ENCODE assay signal across 17 cellular contexts in genomic region chr16:88692861-88693260, GRCh38. TPM values are rescaled to one million over a fixed set of nuclear protein-coding genes. Genes with fewer than 3 reads are reported as not detected.
DNase-seq lines count a peak whose midpoint lies in the region; ATAC-seq and TF ChIP-seq lines count a peak whose summit lies in the region.
"Had no signal": no experiment of that assay in that cellular context is flagged by ENCODE, and none has a peak within 500 bp of the region (broad histone marks: within the 10 kb centered on the region; RNA-seq: fewer than 3 reads in every experiment).

No MANE protein-coding gene starts in this region.

- peaks cover 45% of the 10 kb centered on the region for H3K4me1 ChIP-seq in CD8-positive, alpha-beta T cell (ENCODE audit: insufficient read depth, low read length)
- H3K4me1 ChIP-seq in neural progenitor cell, result peaks cover 3% of the 10 kb centered on the region
- no peaks in the 10 kb centered on the region for H3K4me1 ChIP-seq in foreskin keratinocyte

- DNase-seq in activated naive CD4-positive, alpha-beta T cell (lab: John Stamatoyannopoulos, UW), result no peak
- no peak for DNase-seq in CD8-positive, alpha-beta T cell
- peak; percentile 23 for DNase-seq in activated CD4-positive, alpha-beta memory T cell treated with anti-CD3 and anti-CD28 coated beads for 36 hours
- DNase-seq in neural progenitor cell (ENCODE audit: low spot score) (no peak), mesothelial cell of epicardium (ENCODE audit: low spot score in 2 of 2, unreplicated experiment in 2 of 2) (no peak), foreskin keratinocyte (no peak)
- DNase-seq in activated CD4-positive, CD25-positive, alpha-beta regulatory T cell (lab: John Stamatoyannopoulos, UW), result no peak
- DNase-seq: DMS53, H9, KG1, NCI-H1105, NCI-H187, NCI-H446, PC-3 had no signal

- H3F3A ChIP-seq in neural progenitor cell (ENCODE audit: low read depth), result no peaks in the 10 kb centered on the region

- CTCF ChIA-PET in CD8-positive, alpha-beta T cell (lab: Charles Lee), result interaction anchor here (0.9 kb wide), 1 partner anchor 130 kb away, joined by 3 read pairs; no protein-coding TSS in a partner anchor
- CTCF ChIA-PET in activated CD4-positive, alpha-beta memory T cell treated with anti-CD3 and anti-CD28 coated beads for 36 hours (lab: Charles Lee), result interaction anchor here (1.3 kb wide), 1 partner anchor 45 kb away, joined by 5 read pairs; no protein-coding TSS in a partner anchor

- H4K20me1 ChIP-seq in neural progenitor cell (ENCODE audit: low read depth), result no peaks in the 10 kb centered on the region

- peaks cover 53% of the 10 kb centered on the region for H3K4me1 Mint-ChIP-seq in activated naive CD4-positive, alpha-beta T cell treated with anti-CD3 and anti-CD28 coated beads, Interleukin-2, amount 50 U/mL, for 24 hours
- peaks cover 51% of the 10 kb centered on the region for H3K4me1 Mint-ChIP-seq in CD8-positive, alpha-beta T cell (ENCODE audit: low read depth)
- H3K4me1 Mint-ChIP-seq in activated CD4-positive, alpha-beta memory T cell treated with anti-CD3 and anti-CD28 coated beads for 36 hours (ENCODE audit: low read depth), result peaks cover 31% of the 10 kb centered on the region
- H3K4me1 Mint-ChIP-seq in neural progenitor cell, result no peaks in the 10 kb centered on the region
- H3K4me1 Mint-ChIP-seq in mesothelial cell of epicardium, result peaks cover 5% of the 10 kb centered on the region

- H3K27ac Mint-ChIP-seq in activated naive CD4-positive, alpha-beta T cell treated with anti-CD3 and anti-CD28 coated beads, Interleukin-2, amount 50 U/mL, for 24 hours, result peak overlapping the region; percentile 55
- peak overlapping the region; percentile 49 for H3K27ac Mint-ChIP-seq in CD8-positive, alpha-beta T cell
- H3K27ac Mint-ChIP-seq in activated CD4-positive, alpha-beta memory T cell treated with anti-CD3 and anti-CD28 coated beads for 36 hours, result peak overlapping the region; percentile 46
- no peak overlapping the region for H3K27ac Mint-ChIP-seq in neural progenitor cell
- H3K27ac Mint-ChIP-seq in mesothelial cell of epicardium, result no peak overlapping the region
- H3K27ac Mint-ChIP-seq: H9 had no signal

- no peaks in the 10 kb centered on the region for H3K36me3 Mint-ChIP-seq in activated naive CD4-positive, alpha-beta T cell treated with anti-CD3 and anti-CD28 coated beads, Interleukin-2, amount 50 U/mL, for 24 hours
- H3K36me3 Mint-ChIP-seq in CD8-positive, alpha-beta T cell, result peaks cover 20% of the 10 kb centered on the region
- H3K36me3 Mint-ChIP-seq in activated CD4-positive, alpha-beta memory T cell treated with anti-CD3 and anti-CD28 coated beads for 36 hours, result peaks cover 6% of the 10 kb centered on the region
- H3K36me3 Mint-ChIP-seq in neural progenitor cell (no peaks in the 10 kb centered on the region), mesothelial cell of epicardium (no peaks in the 10 kb centered on the region)

- H3K27me3 ChIP-seq in CD8-positive, alpha-beta T cell (ENCODE audit: insufficient read depth, low read length), result no peaks in the 10 kb centered on the region
- H3K27me3 ChIP-seq in neural progenitor cell (peaks cover 16% of the 10 kb centered on the region), foreskin keratinocyte (peaks cover 57% of the 10 kb centered on the region)

- H3K9me3 ChIP-seq in CD8-positive, alpha-beta T cell (ENCODE audit: low read length), result no peaks in the 10 kb centered on the region
- H3K9me3 ChIP-seq in neural progenitor cell (ENCODE audit: low read depth), result no peaks in the 10 kb centered on the region

- POLR2A ChIA-PET in CD8-positive, alpha-beta T cell (lab: Charles Lee), result interaction anchor here (1.3 kb wide), 1 partner anchor 122 kb away, joined by 3 read pairs; the partner anchor contains the start of gene ZC3H18
- POLR2A ChIA-PET in activated CD4-positive, alpha-beta memory T cell treated with anti-CD3 and anti-CD28 coated beads for 36 hours (lab: Charles Lee), result interaction anchor here (1.4 to 1.6 kb wide), 2 partner anchors 9 to 11 kb away, joined by 4 to 6 read pairs; no protein-coding TSS in a partner anchor

- H3K9me3 Mint-ChIP-seq in activated naive CD4-positive, alpha-beta T cell treated with anti-CD3 and anti-CD28 coated beads, Interleukin-2, amount 50 U/mL, for 24 hours, result no peaks in the 10 kb centered on the region
- no peaks in the 10 kb centered on the region for H3K9me3 Mint-ChIP-seq in CD8-positive, alpha-beta T cell
- no peaks in the 10 kb centered on the region for H3K9me3 Mint-ChIP-seq in activated CD4-positive, alpha-beta memory T cell treated with anti-CD3 and anti-CD28 coated beads for 36 hours
- H3K9me3 Mint-ChIP-seq in neural progenitor cell, result no peaks in the 10 kb centered on the region
- no peaks in the 10 kb centered on the region for H3K9me3 Mint-ChIP-seq in mesothelial cell of epicardium
- H3K9me3 Mint-ChIP-seq: H9 had no signal

- no peaks in the 10 kb centered on the region for H3K27me3 Mint-ChIP-seq in activated naive CD4-positive, alpha-beta T cell treated with anti-CD3 and anti-CD28 coated beads, Interleukin-2, amount 50 U/mL, for 24 hours
- no peaks in the 10 kb centered on the region for H3K27me3 Mint-ChIP-seq in CD8-positive, alpha-beta T cell (ENCODE audit: low read depth)
- H3K27me3 Mint-ChIP-seq in activated CD4-positive, alpha-beta memory T cell treated with anti-CD3 and anti-CD28 coated beads for 36 hours, result no peaks in the 10 kb centered on the region
- peaks cover 14% of the 10 kb centered on the region for H3K27me3 Mint-ChIP-seq in neural progenitor cell (ENCODE audit: insufficient read depth, low read depth)
- peaks cover 29% of the 10 kb centered on the region for H3K27me3 Mint-ChIP-seq in mesothelial cell of epicardium (ENCODE audit: low read depth)

- no peaks in the 10 kb centered on the region for H3K79me2 ChIP-seq in neural progenitor cell (ENCODE audit: low read depth)

- H3K27ac ChIP-seq in CD8-positive, alpha-beta T cell (ENCODE audit: low read depth, low read length), result no peak overlapping the region
- H3K27ac ChIP-seq in neural progenitor cell, result no peak overlapping the region
- no peak overlapping the region for H3K27ac ChIP-seq in foreskin keratinocyte

- TF ChIP-seq CTCF in CD8-positive, alpha-beta T cell (IDR thresholded peaks at IDR 0.05), result no peak
- TF ChIP-seq CTCF in neural progenitor cell (IDR thresholded peaks at IDR 0.05) (no peak), mesothelial cell of epicardium (IDR thresholded peaks at IDR 0.05; ENCODE audit: unreplicated experiment) (no peak), foreskin keratinocyte (conservative IDR thresholded peaks at IDR 0.05) (no peak)

- H3K4me2 ChIP-seq in neural progenitor cell, result no peak overlapping the region

- peak overlapping the region; percentile 39 for H3K4me3 Mint-ChIP-seq in activated naive CD4-positive, alpha-beta T cell treated with anti-CD3 and anti-CD28 coated beads, Interleukin-2, amount 50 U/mL, for 24 hours
- H3K4me3 Mint-ChIP-seq in CD8-positive, alpha-beta T cell, result peak overlapping the region; percentile 18
- no peak overlapping the region for H3K4me3 Mint-ChIP-seq in activated CD4-positive, alpha-beta memory T cell treated with anti-CD3 and anti-CD28 coated beads for 36 hours
- H3K4me3 Mint-ChIP-seq in neural progenitor cell (no peak overlapping the region), mesothelial cell of epicardium (no peak overlapping the region)
- H3K4me3 Mint-ChIP-seq: H9 had no signal

- H3K9ac ChIP-seq in neural progenitor cell, result peak overlapping the region; percentile 9

- peaks cover 15% of the 10 kb centered on the region for H3K36me3 ChIP-seq in CD8-positive, alpha-beta T cell (ENCODE audit: insufficient read depth, low read length)
- no peaks in the 10 kb centered on the region for H3K36me3 ChIP-seq in neural progenitor cell

- no peak for ATAC-seq in CD8-positive, alpha-beta T cell
- no peak for ATAC-seq in foreskin keratinocyte
- ATAC-seq: PC-3 had no signal

- H3K4me3 ChIP-seq in CD8-positive, alpha-beta T cell (ENCODE audit: low read depth, low read length), result no peak overlapping the region
- H3K4me3 ChIP-seq in neural progenitor cell, result no peak overlapping the region

- intact Hi-C loops in CD8-positive, alpha-beta T cell (cut with DNase I, micrococcal nuclease), result no loop called here
- intact Hi-C loops in activated CD4-positive, alpha-beta memory T cell treated with anti-CD3 and anti-CD28 coated beads for 36 hours (cut with micrococcal nuclease), result no loop called here

- H2AFZ ChIP-seq in neural progenitor cell (replicated peaks), result no peak overlapping the region

RNA-seq across cellular contexts. Expression of gene SNAI3, which starts 6.6 kb away (rescaled TPM):
- total RNA-seq in CD8-positive, alpha-beta T cell, result 1 to 10 TPM; 3.1 to 3.4 TPM
- 1 to 10 TPM; 5.5 to 5.8 TPM for total RNA-seq in activated CD4-positive, alpha-beta memory T cell treated with anti-CD3 and anti-CD28 coated beads for 36 hours
- total RNA-seq in neural progenitor cell (ENCODE audit: low replicate concordance) (0.71 TPM in 1 of 2 replicates, not detected in the other), mesothelial cell of epicardium (0.29 to 0.69 TPM (median 0.43 TPM) in 3 replicates), foreskin keratinocyte (not detected in 2 replicates)
- polyA plus RNA-seq in foreskin keratinocyte, result 0.06 and 0.09 TPM in 2 replicates
- total RNA-seq: MCF 10A had no signal
- polyA plus RNA-seq: BJ had no signal

RNA-seq across cellular contexts. Expression of gene RNF166, which starts 13.3 kb away (rescaled TPM):
- 100 to 1,000 TPM; 371 to 406 TPM for total RNA-seq in CD8-positive, alpha-beta T cell
- total RNA-seq in activated CD4-positive, alpha-beta memory T cell treated with anti-CD3 and anti-CD28 coated beads for 36 hours, result 10 to 100 TPM; 46.4 to 55.6 TPM
- total RNA-seq in neural progenitor cell (ENCODE audit: low replicate concordance) (11.1 and 30.1 TPM in 2 replicates), mesothelial cell of epicardium (20.9 to 22.9 TPM (median 21.4 TPM) in 3 replicates), foreskin keratinocyte (7.6 and 7.8 TPM in 2 replicates)
- polyA plus RNA-seq in foreskin keratinocyte, result 7.8 and 8.1 TPM in 2 replicates

RNA-seq across cellular contexts. Expression of gene CTU2, which starts 13.4 kb away (rescaled TPM):
- 10 to 100 TPM; 59.5 to 60.4 TPM for total RNA-seq in CD8-positive, alpha-beta T cell
- total RNA-seq in activated CD4-positive, alpha-beta memory T cell treated with anti-CD3 and anti-CD28 coated beads for 36 hours, result 10 to 100 TPM; 38.0 to 41.6 TPM
- 4.7 and 11.0 TPM in 2 replicates for total RNA-seq in neural progenitor cell (ENCODE audit: low replicate concordance)
- 22.2 to 28.2 TPM (median 22.2 TPM) in 3 replicates for total RNA-seq in mesothelial cell of epicardium
- total RNA-seq in foreskin keratinocyte, result 16.6 and 26.3 TPM in 2 replicates
- polyA plus RNA-seq in foreskin keratinocyte, result 23.3 and 26.3 TPM in 2 replicates

RNA-seq across cellular contexts. Expression of gene MVD, which starts 30.0 kb away (rescaled TPM):
- total RNA-seq in CD8-positive, alpha-beta T cell, result 100 to 1,000 TPM; 118 to 124 TPM
- 100 to 1,000 TPM; 111 to 113 TPM for total RNA-seq in activated CD4-positive, alpha-beta memory T cell treated with anti-CD3 and anti-CD28 coated beads for 36 hours
- 12.7 and 53.7 TPM in 2 replicates for total RNA-seq in neural progenitor cell (ENCODE audit: low replicate concordance)
- 59.5 to 67.2 TPM (median 64.0 TPM) in 3 replicates for total RNA-seq in mesothelial cell of epicardium
- total RNA-seq in foreskin keratinocyte, result 240 and 305 TPM in 2 replicates
- polyA plus RNA-seq in foreskin keratinocyte, result 317 and 391 TPM in 2 replicates

RNA-seq across cellular contexts. Expression of gene CYBA, which starts 42.0 kb away (rescaled TPM):
- total RNA-seq in CD8-positive, alpha-beta T cell, result 100 to 1,000 TPM; 312 to 320 TPM
- total RNA-seq in activated CD4-positive, alpha-beta memory T cell treated with anti-CD3 and anti-CD28 coated beads for 36 hours, result 100 to 1,000 TPM; 262 to 265 TPM
- total RNA-seq in neural progenitor cell (ENCODE audit: low replicate concordance) (29.9 and 101 TPM in 2 replicates), mesothelial cell of epicardium (116 to 127 TPM (median 121 TPM) in 3 replicates), foreskin keratinocyte (19.1 and 28.2 TPM in 2 replicates)
- 26.0 and 37.7 TPM in 2 replicates for polyA plus RNA-seq in foreskin keratinocyte
- total RNA-seq: PC-3 had no signal

Comparison
In these comparisons a context has a peak if more than half of its experiments do, and no peak if none do; other contexts are left out.
1. H3K27ac Mint-ChIP-seq: peak in activated naive CD4-positive, alpha-beta T cell treated with anti-CD3 and anti-CD28 coated beads, Interleukin-2, amount 50 U/mL, for 24 hours (single experiment), CD8-positive, alpha-beta T cell (single experiment) and activated CD4-positive, alpha-beta memory T cell treated with anti-CD3 and anti-CD28 coated beads for 36 hours (single experiment); none in neural progenitor cell (single experiment) and mesothelial cell of epicardium (single experiment).
2. H3K4me3 Mint-ChIP-seq: peak in activated naive CD4-positive, alpha-beta T cell treated with anti-CD3 and anti-CD28 coated beads, Interleukin-2, amount 50 U/mL, for 24 hours (single experiment) and CD8-positive, alpha-beta T cell (single experiment); none in activated CD4-positive, alpha-beta memory T cell treated with anti-CD3 and anti-CD28 coated beads for 36 hours (single experiment), neural progenitor cell (single experiment) and mesothelial cell of epicardium (single experiment).
3. RNA of gene RNF166, which starts 13.3 kb away (total RNA-seq): 371 to 406 TPM in CD8-positive, alpha-beta T cell; 46.4 to 55.6 TPM in activated CD4-positive, alpha-beta memory T cell treated with anti-CD3 and anti-CD28 coated beads for 36 hours, 20.9 to 22.9 TPM in mesothelial cell of epicardium, 11.1 to 30.1 TPM in neural progenitor cell and 7.6 to 7.8 TPM in foreskin keratinocyte; every median in the first group is over 4 times any median in the second.